12 cellular contexts compared by ENCODE assay signal in genomic region chr2:47357475-47357874, GRCh38. TPM values are rescaled to one million over a fixed set of nuclear protein-coding genes. Genes with fewer than 3 reads are reported as not detected.
DNase-seq lines count a peak whose midpoint lies in the region; ATAC-seq and TF ChIP-seq lines count a peak whose summit lies in the region.
"Had no signal": no experiment of that assay in that cellular context is flagged by ENCODE, and none has a peak within 500 bp of the region (broad histone marks: within the 10 kb centered on the region; RNA-seq: fewer than 3 reads in every experiment).

No MANE protein-coding gene starts in this region.

- no peak overlapping the region for H3K27ac ChIP-seq in GM23338 (ENCODE audit: low read depth)
- H3K27ac ChIP-seq in endodermal cell (ENCODE audit: low read depth, low read length): peak overlapping the region; percentile 19
- no peak overlapping the region for H3K27ac ChIP-seq in osteoblast (ENCODE audit: low read depth, low read length)

- H4K20me1 ChIP-seq in GM23338 (replicated peaks; ENCODE audit: insufficient read depth): no peaks in the 10 kb centered on the region
- H4K20me1 ChIP-seq in osteoblast (ENCODE audit: insufficient read depth, low read length): no peaks in the 10 kb centered on the region

- CTCF ChIA-PET in GM10248 (lab: Yijun Ruan, JAX): interaction anchor here (1.2 kb wide), 1 partner anchor 31 kb away, joined by 3 read pairs; no protein-coding TSS in a partner anchor

- no peak for DNase-seq in GM23338 (ENCODE audit: low spot score)
- peak; percentile 50 for DNase-seq in NCI-H345 (lab: John Stamatoyannopoulos, UW)
- DNase-seq in endodermal cell: peak; percentile 78
- DNase-seq in osteoblast (ENCODE audit: insufficient read length, low spot score, missing footprints): peak; percentile 85
- no peak for DNase-seq in stimulated activated CD4-positive, alpha-beta T cell treated with anti-CD3 and anti-CD28 coated beads, Interleukin-2, amount 100 ng/mL, for 48 hours
- no peak for DNase-seq in hypothalamus (lab: John Stamatoyannopoulos, UW)
- DNase-seq in GM10248 (ENCODE audit: extremely low spot score): no peak
- DNase-seq: activated naive CD8-positive, alpha-beta T cell treated with anti-CD3 and anti-CD28 coated beads, Interleukin-2, amount 10 ng/mL, durations not matched to agents 7 days and 5 days had no signal

- H3K79me2 ChIP-seq in GM23338 (replicated peaks; ENCODE audit: insufficient read depth) (no peaks in the 10 kb centered on the region), osteoblast (ENCODE audit: insufficient read depth, low read length) (no peaks in the 10 kb centered on the region)

- POLR2A ChIA-PET in GM10248 (lab: Yijun Ruan, JAX): no interaction called here

- H2AFZ ChIP-seq in GM23338: peak overlapping the region; percentile 39
- H2AFZ ChIP-seq in osteoblast (ENCODE audit: low read length): peak overlapping the region; percentile 39

- H3K4me3 Mint-ChIP-seq in GM23338: no peak overlapping the region
- H3K4me3 Mint-ChIP-seq in endodermal cell: no peak overlapping the region
- H3K4me3 Mint-ChIP-seq: activated naive CD8-positive, alpha-beta T cell treated with anti-CD3 and anti-CD28 coated beads, Interleukin-2, amount 10 ng/mL, durations not matched to agents 7 days and 5 days; stimulated activated naive CD8-positive, alpha-beta T cell treated with anti-CD3 and anti-CD28 coated beads, Interleukin-15, Interleukin-2, amounts not matched to agents 100 ng/mL and 50 ng/mL, for 24 hours had no signal

- H3K36me3 Mint-ChIP-seq in GM23338 (ENCODE audit: low read depth): no peaks in the 10 kb centered on the region
- H3K36me3 Mint-ChIP-seq in endodermal cell (ENCODE audit: low read depth): no peaks in the 10 kb centered on the region
- H3K36me3 Mint-ChIP-seq: activated naive CD8-positive, alpha-beta T cell treated with anti-CD3 and anti-CD28 coated beads, Interleukin-2, amount 10 ng/mL, durations not matched to agents 7 days and 5 days had no signal

- H3K4me1 ChIP-seq in GM23338 (ENCODE audit: insufficient read depth) (no peaks in the 10 kb centered on the region; the same call in 1 of the 2 replicates), endodermal cell (ENCODE audit: control insufficient read depth, insufficient read depth, low read length) (peaks cover 2% of the 10 kb centered on the region), osteoblast (ENCODE audit: insufficient read depth, low read length) (peaks cover 23% of the 10 kb centered on the region)

- H3K4me1 Mint-ChIP-seq in GM23338: peaks cover 8% of the 10 kb centered on the region
- peaks cover 20% of the 10 kb centered on the region for H3K4me1 Mint-ChIP-seq in endodermal cell
- H3K4me1 Mint-ChIP-seq: activated naive CD8-positive, alpha-beta T cell treated with anti-CD3 and anti-CD28 coated beads, Interleukin-2, amount 10 ng/mL, durations not matched to agents 7 days and 5 days had no signal

- no peaks in the 10 kb centered on the region for H3K27me3 ChIP-seq in GM23338 (ENCODE audit: insufficient read depth)
- no peaks in the 10 kb centered on the region for H3K27me3 ChIP-seq in endodermal cell (ENCODE audit: control insufficient read depth, insufficient read depth, low read length, poor library complexity, severe bottlenecking)
- no peaks in the 10 kb centered on the region for H3K27me3 ChIP-seq in osteoblast (ENCODE audit: insufficient read depth, low read length)

- H3K36me3 ChIP-seq in GM23338 (ENCODE audit: insufficient read depth) (no peaks in the 10 kb centered on the region), endodermal cell (ENCODE audit: control insufficient read depth, insufficient read depth, low read length) (no peaks in the 10 kb centered on the region), osteoblast (ENCODE audit: insufficient read depth, low read length) (no peaks in the 10 kb centered on the region)

- no peak overlapping the region; the same call in 1 of the 2 replicates for H3K4me2 ChIP-seq in GM23338
- H3K4me2 ChIP-seq in osteoblast (ENCODE audit: insufficient read depth, low read length): peak overlapping the region; percentile 52

- peaks cover 2% of the 10 kb centered on the region for H3K27me3 Mint-ChIP-seq in GM23338 (ENCODE audit: insufficient read depth, low read depth, poor library complexity)
- H3K27me3 Mint-ChIP-seq in endodermal cell (ENCODE audit: insufficient read depth): peaks cover 3% of the 10 kb centered on the region
- H3K27me3 Mint-ChIP-seq: activated naive CD8-positive, alpha-beta T cell treated with anti-CD3 and anti-CD28 coated beads, Interleukin-2, amount 10 ng/mL, durations not matched to agents 7 days and 5 days had no signal

- H3K27ac Mint-ChIP-seq in GM23338: no peak overlapping the region
- peak overlapping the region; percentile 79 for H3K27ac Mint-ChIP-seq in endodermal cell
- H3K27ac Mint-ChIP-seq: activated naive CD8-positive, alpha-beta T cell treated with anti-CD3 and anti-CD28 coated beads, Interleukin-2, amount 10 ng/mL, durations not matched to agents 7 days and 5 days; stimulated activated naive CD8-positive, alpha-beta T cell treated with anti-CD3 and anti-CD28 coated beads, Interleukin-15, Interleukin-2, amounts not matched to agents 100 ng/mL and 50 ng/mL, for 24 hours had no signal

- no peak overlapping the region for H3K4me3 ChIP-seq in GM23338
- no peak overlapping the region for H3K4me3 ChIP-seq in endodermal cell (ENCODE audit: low read length)
- no peak overlapping the region for H3K4me3 ChIP-seq in osteoblast (ENCODE audit: insufficient read depth, low read length)
- H3K4me3 ChIP-seq: lung had no signal

- H3K9me3 Mint-ChIP-seq in GM23338 (no peaks in the 10 kb centered on the region), endodermal cell (no peaks in the 10 kb centered on the region)
- H3K9me3 Mint-ChIP-seq: activated naive CD8-positive, alpha-beta T cell treated with anti-CD3 and anti-CD28 coated beads, Interleukin-2, amount 10 ng/mL, durations not matched to agents 7 days and 5 days; stimulated activated naive CD8-positive, alpha-beta T cell treated with anti-CD3 and anti-CD28 coated beads, Interleukin-15, Interleukin-2, amounts not matched to agents 100 ng/mL and 50 ng/mL, for 24 hours had no signal

- H3K9me2 ChIP-seq in GM23338 (ENCODE audit: insufficient read depth): no peaks in the 10 kb centered on the region

- H3K9me3 ChIP-seq in endodermal cell (ENCODE audit: control insufficient read depth, low read length): no peaks in the 10 kb centered on the region
- no peaks in the 10 kb centered on the region for H3K9me3 ChIP-seq in osteoblast (ENCODE audit: low read depth, low read length)

- peak; percentile 76 for ATAC-seq in GM23338
- ATAC-seq: esophagus mucosa had no signal

- 51 to 56% methylated on average over 4 of the region's 4 CpGs for WGBS in endodermal cell (ENCODE audit: insufficient coverage in 1 of 2, insufficient read length in 1 of 2), 2 experiments

- 0 out of 2 replicates have a peak, but pooled peaks cover 2% of the 10 kb centered on the region for H3F3A ChIP-seq in GM23338 (replicated peaks; ENCODE audit: low read depth)

- no peak for TF ChIP-seq CTCF in GM23338 (conservative IDR thresholded peaks at IDR 0.05; ENCODE audit: low read depth in 2 of 2)
- TF ChIP-seq CTCF in endodermal cell (conservative IDR thresholded peaks at IDR 0.05): no peak
- no peak for TF ChIP-seq CTCF in osteoblast (IDR thresholded peaks at IDR 0.05; ENCODE audit: extremely low read depth, low read depth, low read length)
- no peak for TF ChIP-seq CTCF in GM10248 (IDR thresholded peaks at IDR 0.05; ENCODE audit: control extremely low read depth, extremely low read depth, low read depth, missing control alignments)

- no peak overlapping the region for H3K9ac ChIP-seq in endodermal cell (ENCODE audit: extremely low read depth, low read length, poor library complexity, severe bottlenecking)

RNA-seq across cellular contexts. Expression of gene EPCAM, which starts 11.6 kb away (rescaled TPM):
- total RNA-seq in GM23338 (2014; rRNA removed; shearing (Covaris generic)): 183 and 260 TPM in 2 replicates
- polyA plus RNA-seq in GM23338 (2016; fragmentation: Nextera tagmentation; extraction: Ambion mirVana): 387 and 411 TPM in 2 replicates
- total RNA-seq in endodermal cell: 100 to 1,000 TPM; 523 to 543 TPM
- polyA plus RNA-seq in endodermal cell (2013, experiment 1 of 2): 76.7 TPM
- 65.5 TPM for polyA plus RNA-seq in endodermal cell (2013, experiment 2 of 2)
- total RNA-seq in osteoblast: under 0.01 TPM in 1 of 2 replicates, not detected in the other
- total RNA-seq: activated naive CD8-positive, alpha-beta T cell treated with anti-CD3 and anti-CD28 coated beads, Interleukin-2, amount 10 ng/mL, durations not matched to agents 7 days and 5 days; OCI-LY7 had no signal

RNA-seq across cellular contexts. Expression of gene MSH2, which starts 45.5 kb away (rescaled TPM):
- 249 and 261 TPM in 2 replicates for total RNA-seq in GM23338 (2014; rRNA removed; shearing (Covaris generic))
- 130 and 156 TPM in 2 replicates for polyA plus RNA-seq in GM23338 (2016; fragmentation: Nextera tagmentation; extraction: Ambion mirVana)
- total RNA-seq in endodermal cell: 100 to 1,000 TPM; 126 to 135 TPM
- 76.6 TPM for polyA plus RNA-seq in endodermal cell (2013, experiment 1 of 2)
- 75.8 TPM for polyA plus RNA-seq in endodermal cell (2013, experiment 2 of 2)
- total RNA-seq in osteoblast: 14.5 and 16.5 TPM in 2 replicates

Comparison
In these comparisons a context has a peak if more than half of its experiments do, and no peak if none do; other contexts are left out.
1. DNase-seq: peak in NCI-H345 (single experiment), endodermal cell (single experiment) and osteoblast (single experiment); none in GM23338 (single experiment), stimulated activated CD4-positive, alpha-beta T cell treated with anti-CD3 and anti-CD28 coated beads, Interleukin-2, amount 100 ng/mL, for 48 hours (0 of 2), hypothalamus (0 of 51) and GM10248 (single experiment).
2. RNA of gene EPCAM, which starts 11.6 kb away (total RNA-seq): 523 to 543 TPM in endodermal cell and 183 to 260 TPM in GM23338; under 0.01 TPM in osteoblast; every median in the first group is over 100 times any median in the second.